Comparison of ENCODE assay signal across 26 cellular contexts in genomic region chr6:161901740-161902426, GRCh38.
"Had no signal": no experiment of that assay in that cellular context is flagged by ENCODE, and none has a peak within 500 bp of the region (broad histone marks: within the 10 kb centered on the region; RNA-seq: fewer than 3 reads in every experiment).

No MANE protein-coding gene starts in this region.

- H3K36me3 Mint-ChIP-seq: activated CD4-positive, alpha-beta memory T cell treated with anti-CD3 and anti-CD28 coated beads for 36 hours; activated naive CD8-positive, alpha-beta T cell; brain had no signal

- H3K27ac ChIP-seq: PC-9 had no signal

- H3K4me3 ChIP-seq: PC-9 had no signal

- H3K4me1 Mint-ChIP-seq: activated CD4-positive, alpha-beta T cell treated with anti-CD3 and anti-CD28 coated beads, Interleukin-2, amount 10 ng/mL, durations not matched to agents 7 days and 5 days; activated T-helper 17 cell treated with anti-CD3 and anti-CD28 coated beads, Interleukin-2, amount 50 U/mL, for 72 hours; central memory CD8-positive, alpha-beta T cell had no signal

- H3K27ac Mint-ChIP-seq: activated CD4-positive, alpha-beta memory T cell treated with anti-CD3 and anti-CD28 coated beads for 36 hours; activated CD4-positive, alpha-beta T cell treated with anti-CD3 and anti-CD28 coated beads, Interleukin-2, amount 10 ng/mL, durations not matched to agents 7 days and 5 days; activated naive CD4-positive, alpha-beta T cell treated with anti-CD3 and anti-CD28 coated beads for 36 hours; activated naive CD8-positive, alpha-beta T cell; activated T-helper 17 cell treated with anti-CD3 and anti-CD28 coated beads, Interleukin-2, amount 50 U/mL, for 72 hours had no signal

- DNase-seq: activated CD4-positive, alpha-beta memory T cell treated with anti-CD3 and anti-CD28 coated beads for 36 hours; activated CD4-positive, alpha-beta T cell treated with anti-CD3 and anti-CD28 coated beads, Interleukin-2, amount 10 ng/mL, durations not matched to agents 7 days and 5 days; activated CD4-positive, CD25-positive, alpha-beta regulatory T cell; activated CD8-positive, alpha-beta memory T cell treated with anti-CD3 and anti-CD28 coated beads for 24 hours; activated gamma-delta T cell; activated naive CD4-positive, alpha-beta T cell treated with anti-CD3 and anti-CD28 coated beads for 36 hours; activated T-cell treated with anti-CD3 and anti-CD28 coated beads, Interleukin-2, amount 50 U/mL, for 48 hours; amygdala; KG1; NCI-H1092; NCI-H1417; NCI-H1930; NCI-H2107; NCI-H2171 treated with DMSO at 0.1 percent for 48 hours; NCI-H226; NCI-H526; NCI-H82; NK-92 treated with Interleukin-12 subunit alpha and Interleukin-12 subunit beta, amount 100 ng/mL, for 24 hours; PC-9; SHP77 treated with DMSO at 0.1 percent for 48 hours; T-helper 2 cell; T1000 had no signal

- H3K9me3 Mint-ChIP-seq: activated CD4-positive, alpha-beta memory T cell treated with anti-CD3 and anti-CD28 coated beads for 36 hours; activated CD4-positive, alpha-beta T cell treated with anti-CD3 and anti-CD28 coated beads, Interleukin-2, amount 10 ng/mL, durations not matched to agents 7 days and 5 days; activated T-helper 17 cell treated with anti-CD3 and anti-CD28 coated beads, Interleukin-2, amount 50 U/mL, for 72 hours; central memory CD8-positive, alpha-beta T cell had no signal

- H3K4me3 Mint-ChIP-seq: activated CD4-positive, alpha-beta memory T cell treated with anti-CD3 and anti-CD28 coated beads for 36 hours; activated CD4-positive, alpha-beta T cell treated with anti-CD3 and anti-CD28 coated beads, Interleukin-2, amount 10 ng/mL, durations not matched to agents 7 days and 5 days; activated naive CD4-positive, alpha-beta T cell treated with anti-CD3 and anti-CD28 coated beads for 36 hours; activated naive CD8-positive, alpha-beta T cell; activated T-helper 17 cell treated with anti-CD3 and anti-CD28 coated beads, Interleukin-2, amount 50 U/mL, for 72 hours; brain; central memory CD8-positive, alpha-beta T cell had no signal

- H3K27me3 Mint-ChIP-seq: activated CD4-positive, alpha-beta T cell treated with anti-CD3 and anti-CD28 coated beads, Interleukin-2, amount 10 ng/mL, durations not matched to agents 7 days and 5 days; activated naive CD8-positive, alpha-beta T cell; activated T-helper 17 cell treated with anti-CD3 and anti-CD28 coated beads, Interleukin-2, amount 50 U/mL, for 72 hours; brain; central memory CD8-positive, alpha-beta T cell had no signal
